In the genomic region with DNA sequence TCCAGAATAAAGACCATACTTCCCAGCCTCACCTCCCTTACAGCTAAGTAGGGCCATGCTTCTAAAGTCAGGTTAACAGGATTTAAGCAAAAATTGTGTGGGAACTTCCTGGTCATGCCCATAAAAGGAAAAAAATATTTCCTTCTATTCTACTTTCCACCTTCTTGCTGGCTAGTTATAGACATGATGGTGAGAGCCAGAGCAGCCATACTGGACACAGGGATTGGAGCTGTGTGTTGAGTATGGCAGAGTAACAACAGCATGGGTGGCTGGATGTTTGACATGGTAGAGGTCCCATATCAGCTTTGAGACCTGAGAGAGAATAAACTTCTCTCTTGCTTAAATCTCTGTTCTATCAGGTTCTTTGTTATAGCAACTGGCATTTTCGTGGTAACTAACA, we compare ENCODE assay signal across 14 cellular contexts.
"Had no signal": no experiment of that assay in that cellular context is flagged by ENCODE, and none has a peak within 500 bp of the region (broad histone marks: within the 10 kb centered on the region; RNA-seq: fewer than 3 reads in every experiment).

No MANE protein-coding gene starts in this region.

- H3K4me3 ChIP-seq: breast epithelium, esophagus muscularis mucosa, psoas muscle, right lobe of liver, spleen had no signal

- H3K36me3 Mint-ChIP-seq: natural killer cell had no signal

- H3K9me3 ChIP-seq: breast epithelium, esophagus muscularis mucosa, psoas muscle, right lobe of liver, spleen had no signal

- DNase-seq: activated CD4-positive, alpha-beta T cell treated with anti-CD3 and anti-CD28 coated beads for 4 hours; activated CD8-positive, alpha-beta memory T cell treated with anti-CD3 and anti-CD28 coated beads, Interleukin-2, amount 50 U/mL, for 4 hours; activated CD8-positive, alpha-beta T cell treated with anti-CD3 and anti-CD28 coated beads for 36 hours; activated T-cell treated with anti-CD3 and anti-CD28 coated beads, Interleukin-2, amount 50 U/mL, for 72 hours; aorta; natural killer cell; psoas muscle; right lobe of liver; spleen; stimulated activated CD4-positive, alpha-beta T cell treated with anti-CD3 and anti-CD28 coated beads, Interleukin-2, amount 100 ng/mL, for 24 hours; stimulated activated naive CD4-positive, alpha-beta T cell treated with Interleukin-2 at 50 U/mL for 16 hours; T1000 had no signal

- H3K27ac Mint-ChIP-seq: activated CD8-positive, alpha-beta T cell treated with anti-CD3 and anti-CD28 coated beads for 36 hours; activated T-cell treated with anti-CD3 and anti-CD28 coated beads, Interleukin-2, amount 50 U/mL, for 72 hours; natural killer cell had no signal

- H3K27ac ChIP-seq: breast epithelium, esophagus muscularis mucosa, psoas muscle, right lobe of liver, spleen had no signal

- H3K27me3 ChIP-seq: breast epithelium, esophagus muscularis mucosa, right lobe of liver, spleen had no signal

- ATAC-seq: activated CD8-positive, alpha-beta T cell treated with anti-CD3 and anti-CD28 coated beads for 36 hours; activated T-cell treated with anti-CD3 and anti-CD28 coated beads, Interleukin-2, amount 50 U/mL, for 72 hours had no signal

- H3K4me1 ChIP-seq: breast epithelium, psoas muscle, right lobe of liver, spleen had no signal

- H3K36me3 ChIP-seq: breast epithelium, esophagus muscularis mucosa, right lobe of liver, spleen had no signal

- H3K9me3 Mint-ChIP-seq: activated CD8-positive, alpha-beta T cell treated with anti-CD3 and anti-CD28 coated beads for 36 hours; activated T-cell treated with anti-CD3 and anti-CD28 coated beads, Interleukin-2, amount 50 U/mL, for 72 hours; natural killer cell had no signal

- H3K4me3 Mint-ChIP-seq: activated CD8-positive, alpha-beta T cell treated with anti-CD3 and anti-CD28 coated beads for 36 hours; activated T-cell treated with anti-CD3 and anti-CD28 coated beads, Interleukin-2, amount 50 U/mL, for 72 hours; natural killer cell had no signal
